21 cellular contexts compared by ENCODE assay signal in the genomic region with DNA sequence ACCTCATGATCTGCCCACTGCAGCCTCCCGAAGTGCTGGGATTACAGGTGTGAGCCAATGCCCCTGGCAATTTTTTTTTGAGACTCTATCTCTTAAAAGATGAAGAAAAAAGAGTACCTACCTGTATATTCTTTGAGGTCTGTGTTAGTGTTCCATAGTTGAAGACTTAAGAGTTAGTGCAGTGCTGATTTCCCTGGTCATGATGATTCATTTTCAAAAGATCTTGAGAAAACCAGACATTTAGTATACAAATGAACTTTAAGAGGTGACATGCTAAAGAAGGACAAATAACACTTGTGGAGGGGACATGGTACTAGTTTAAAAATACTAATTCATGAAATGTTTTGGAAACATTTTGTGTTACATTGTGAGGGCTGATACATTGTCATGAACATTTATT. TPM values are rescaled to one million over a fixed set of nuclear protein-coding genes. Genes with fewer than 3 reads are reported as not detected.
A peak's percentile ranks its signal among the peaks of the same experiment; 100 is the strongest.
DNase-seq lines count a peak whose midpoint lies in the region; ATAC-seq, FAIRE-seq and TF ChIP-seq lines count a peak whose summit lies in the region.
"Had no signal": no experiment of that assay in that cellular context is flagged by ENCODE, and none has a peak within 500 bp of the region (broad histone marks: within the 10 kb centered on the region; RNA-seq: fewer than 3 reads in every experiment).

No MANE protein-coding gene starts in this region.

- H3K4me3 Mint-ChIP-seq in activated CD8-positive, alpha-beta T cell treated with anti-CD3 and anti-CD28 coated beads, Interleukin-2, amount 10 ng/mL, durations not matched to agents 7 days and 5 days: no peak overlapping the region
- H3K4me3 Mint-ChIP-seq in activated T-helper 1 cell treated with anti-CD3 and anti-CD28 coated beads, Interleukin-12 subunit alpha, Interleukin-12 subunit beta, Interleukin-2, Interleukin-4 antibody, amounts not matched to agents 30 ng/mL and 10 ng/mL and 1 ng/mL, durations not matched to agents 14 hours and 24 hours and 36 hours: no peak overlapping the region
- H3K4me3 Mint-ChIP-seq: activated CD4-positive, alpha-beta T cell treated with anti-CD3 and anti-CD28 coated beads, Interleukin-2, amount 10 ng/mL, durations not matched to agents 7 days and 5 days; activated naive CD4-positive, alpha-beta T cell treated with anti-CD3 and anti-CD28 coated beads for 36 hours; dendritic cell treated with granulocyte-macrophage colony-stimulating factor and Interleukin-4, amounts not matched to agents 40 ng/mL and 50 ng/mL, for 4 days; nephron had no signal

- no peaks in the 10 kb centered on the region for H3K27me3 Mint-ChIP-seq in activated CD8-positive, alpha-beta T cell treated with anti-CD3 and anti-CD28 coated beads, Interleukin-2, amount 10 ng/mL, durations not matched to agents 7 days and 5 days (ENCODE audit: low read depth)
- H3K27me3 Mint-ChIP-seq in activated T-helper 1 cell treated with anti-CD3 and anti-CD28 coated beads, Interleukin-12 subunit alpha, Interleukin-12 subunit beta, Interleukin-2, Interleukin-4 antibody, amounts not matched to agents 30 ng/mL and 10 ng/mL and 1 ng/mL, durations not matched to agents 14 hours and 24 hours and 36 hours (ENCODE audit: insufficient read depth): no peaks in the 10 kb centered on the region
- H3K27me3 Mint-ChIP-seq: activated CD4-positive, alpha-beta T cell treated with anti-CD3 and anti-CD28 coated beads, Interleukin-2, amount 10 ng/mL, durations not matched to agents 7 days and 5 days; CD8-positive, alpha-beta memory T cell; dendritic cell treated with granulocyte-macrophage colony-stimulating factor and Interleukin-4, amounts not matched to agents 40 ng/mL and 50 ng/mL, for 4 days had no signal

- no peaks in the 10 kb centered on the region for H3K9me3 Mint-ChIP-seq in activated CD8-positive, alpha-beta T cell treated with anti-CD3 and anti-CD28 coated beads, Interleukin-2, amount 10 ng/mL, durations not matched to agents 7 days and 5 days (ENCODE audit: insufficient read depth)
- H3K9me3 Mint-ChIP-seq in activated T-helper 1 cell treated with anti-CD3 and anti-CD28 coated beads, Interleukin-12 subunit alpha, Interleukin-12 subunit beta, Interleukin-2, Interleukin-4 antibody, amounts not matched to agents 30 ng/mL and 10 ng/mL and 1 ng/mL, durations not matched to agents 14 hours and 24 hours and 36 hours: no peaks in the 10 kb centered on the region
- H3K9me3 Mint-ChIP-seq: activated CD4-positive, alpha-beta T cell treated with anti-CD3 and anti-CD28 coated beads, Interleukin-2, amount 10 ng/mL, durations not matched to agents 7 days and 5 days; activated naive CD4-positive, alpha-beta T cell treated with anti-CD3 and anti-CD28 coated beads for 36 hours; CD8-positive, alpha-beta memory T cell; dendritic cell treated with granulocyte-macrophage colony-stimulating factor and Interleukin-4, amounts not matched to agents 40 ng/mL and 50 ng/mL, for 4 days; nephron had no signal

- 87 to 93% methylated on average over 1 of the region's 1 CpG for WGBS in pancreas, 2 donors

- H3K36me3 Mint-ChIP-seq in activated CD8-positive, alpha-beta T cell treated with anti-CD3 and anti-CD28 coated beads, Interleukin-2, amount 10 ng/mL, durations not matched to agents 7 days and 5 days (ENCODE audit: low read depth): peaks cover 19% of the 10 kb centered on the region
- H3K36me3 Mint-ChIP-seq in activated T-helper 1 cell treated with anti-CD3 and anti-CD28 coated beads, Interleukin-12 subunit alpha, Interleukin-12 subunit beta, Interleukin-2, Interleukin-4 antibody, amounts not matched to agents 30 ng/mL and 10 ng/mL and 1 ng/mL, durations not matched to agents 14 hours and 24 hours and 36 hours (ENCODE audit: low read depth): peaks cover 3% of the 10 kb centered on the region

- intact Hi-C loops in activated T-helper 1 cell treated with anti-CD3 and anti-CD28 coated beads, Interleukin-12 subunit alpha, Interleukin-12 subunit beta, Interleukin-2, Interleukin-4 antibody, amounts not matched to agents 30 ng/mL and 10 ng/mL and 1 ng/mL, durations not matched to agents 14 hours and 24 hours and 36 hours (cut with micrococcal nuclease): loop anchor here (2.0 kb wide), 1 partner anchor 17 kb away; a partner anchor contains a TSS
- intact Hi-C loops in pancreas (cut with DNase I): no loop called here

- no peaks in the 10 kb centered on the region for H3K9me3 ChIP-seq in pancreas
- H3K9me3 ChIP-seq: breast epithelium, gastrocnemius medialis, spleen, uterus had no signal

- DNase-seq in AG08395 (ENCODE audit: low spot score): peak; percentile 22
- DNase-seq in ELR (ENCODE audit: low read depth): peak; percentile 53
- DNase-seq in activated CD8-positive, alpha-beta T cell treated with anti-CD3 and anti-CD28 coated beads, Interleukin-2, amount 10 ng/mL, durations not matched to agents 7 days and 5 days: no peak
- DNase-seq in fibroblast of peridontal ligament (ENCODE audit: extremely low read depth): peak; percentile 42
- no peak for DNase-seq in RCC 7860 (ENCODE audit: low spot score)
- no peak for DNase-seq in HK-2 (ENCODE audit: unreplicated experiment)
- DNase-seq in activated T-helper 1 cell treated with anti-CD3 and anti-CD28 coated beads, Interleukin-12 subunit alpha, Interleukin-12 subunit beta, Interleukin-2, Interleukin-4 antibody, amounts not matched to agents 30 ng/mL and 10 ng/mL and 1 ng/mL, durations not matched to agents 14 hours and 24 hours and 36 hours (ENCODE audit: low spot score): no peak
- no peak for DNase-seq in pancreas
- DNase-seq: activated CD4-positive, alpha-beta T cell treated with anti-CD3 and anti-CD28 coated beads, Interleukin-2, amount 10 ng/mL, durations not matched to agents 7 days and 5 days; activated naive CD4-positive, alpha-beta T cell treated with anti-CD3 and anti-CD28 coated beads for 36 hours; CD8-positive, alpha-beta memory T cell; DMS79; gastrocnemius medialis; KG1; NCI-H187 treated with DMSO at 0.1 percent for 48 hours; NK-92 treated with Interleukin-12 subunit alpha and Interleukin-12 subunit beta, amount 100 ng/mL, for 24 hours; spleen; uterus had no signal

- no peak for TF ChIP-seq CTCF in pancreas (IDR thresholded peaks at IDR 0.05)

- no peaks in the 10 kb centered on the region for H3K36me3 ChIP-seq in pancreas
- H3K36me3 ChIP-seq: breast epithelium, gastrocnemius medialis, uterus had no signal

- H3K4me1 ChIP-seq in pancreas: peaks cover 0 to 3% (median 0%) of the 10 kb centered on the region in 3 donors
- H3K4me1 ChIP-seq: breast epithelium, uterus had no signal

- H3K27me3 ChIP-seq in pancreas: no peaks in the 10 kb centered on the region
- H3K27me3 ChIP-seq: breast epithelium, gastrocnemius medialis, spleen, uterus had no signal

- POLR2A ChIA-PET in activated CD8-positive, alpha-beta T cell treated with anti-CD3 and anti-CD28 coated beads, Interleukin-2, amount 10 ng/mL, durations not matched to agents 7 days and 5 days (lab: Charles Lee): no interaction called here

- CTCF ChIA-PET in activated CD8-positive, alpha-beta T cell treated with anti-CD3 and anti-CD28 coated beads, Interleukin-2, amount 10 ng/mL, durations not matched to agents 7 days and 5 days (lab: Charles Lee): interaction anchor here (1.0 kb wide), 2 partner anchors 18 to 61 kb away, joined by 3 to 4 read pairs; a partner anchor contains a TSS

- no peak for ATAC-seq in activated CD8-positive, alpha-beta T cell treated with anti-CD3 and anti-CD28 coated beads, Interleukin-2, amount 10 ng/mL, durations not matched to agents 7 days and 5 days
- ATAC-seq in pancreas: no peak
- ATAC-seq: gastrocnemius medialis had no signal

- FAIRE-seq in RCC 7860 (lab: Jason Lieb, UNC) (no peak), pancreas (lab: Jason Lieb, UNC) (no peak)

- peak overlapping the region; percentile 39 for H3K27ac Mint-ChIP-seq in activated CD8-positive, alpha-beta T cell treated with anti-CD3 and anti-CD28 coated beads, Interleukin-2, amount 10 ng/mL, durations not matched to agents 7 days and 5 days
- no peak overlapping the region for H3K27ac Mint-ChIP-seq in activated T-helper 1 cell treated with anti-CD3 and anti-CD28 coated beads, Interleukin-12 subunit alpha, Interleukin-12 subunit beta, Interleukin-2, Interleukin-4 antibody, amounts not matched to agents 30 ng/mL and 10 ng/mL and 1 ng/mL, durations not matched to agents 14 hours and 24 hours and 36 hours
- H3K27ac Mint-ChIP-seq: activated CD4-positive, alpha-beta T cell treated with anti-CD3 and anti-CD28 coated beads, Interleukin-2, amount 10 ng/mL, durations not matched to agents 7 days and 5 days; activated naive CD4-positive, alpha-beta T cell treated with anti-CD3 and anti-CD28 coated beads for 36 hours; dendritic cell treated with granulocyte-macrophage colony-stimulating factor and Interleukin-4, amounts not matched to agents 40 ng/mL and 50 ng/mL, for 4 days had no signal

- peaks cover 32% of the 10 kb centered on the region for H3K4me1 Mint-ChIP-seq in activated CD8-positive, alpha-beta T cell treated with anti-CD3 and anti-CD28 coated beads, Interleukin-2, amount 10 ng/mL, durations not matched to agents 7 days and 5 days (ENCODE audit: low read depth)
- peaks cover 37% of the 10 kb centered on the region for H3K4me1 Mint-ChIP-seq in activated T-helper 1 cell treated with anti-CD3 and anti-CD28 coated beads, Interleukin-12 subunit alpha, Interleukin-12 subunit beta, Interleukin-2, Interleukin-4 antibody, amounts not matched to agents 30 ng/mL and 10 ng/mL and 1 ng/mL, durations not matched to agents 14 hours and 24 hours and 36 hours (ENCODE audit: low read depth)

- H3K27ac ChIP-seq in pancreas: no peak overlapping the region
- H3K27ac ChIP-seq: breast epithelium, gastrocnemius medialis, spleen, uterus had no signal

- H3K4me3 ChIP-seq in pancreas: no peak overlapping the region
- H3K4me3 ChIP-seq: breast epithelium, gastrocnemius medialis, spleen, uterus had no signal

RNA-seq across cellular contexts. Expression of a gene that starts 17.7 kb away (rescaled TPM):
- total RNA-seq in activated CD8-positive, alpha-beta T cell treated with anti-CD3 and anti-CD28 coated beads, Interleukin-2, amount 10 ng/mL, durations not matched to agents 7 days and 5 days: 10 to 100 TPM; 43.6 to 43.7 TPM
- 38.1 and 39.9 TPM in 2 replicates for total RNA-seq in activated T-helper 1 cell treated with anti-CD3 and anti-CD28 coated beads, Interleukin-12 subunit alpha, Interleukin-12 subunit beta, Interleukin-2, Interleukin-4 antibody, amounts not matched to agents 30 ng/mL and 10 ng/mL and 1 ng/mL, durations not matched to agents 14 hours and 24 hours and 36 hours
- total RNA-seq in pancreas: 1 to 10 TPM; 3.3 to 9.8 (median 4.3) TPM
- 1 to 10 TPM; 2.0 to 2.6 TPM for polyA plus RNA-seq in pancreas

RNA-seq across cellular contexts. Expression of a gene that starts 38.6 kb away (rescaled TPM):
- total RNA-seq in activated CD8-positive, alpha-beta T cell treated with anti-CD3 and anti-CD28 coated beads, Interleukin-2, amount 10 ng/mL, durations not matched to agents 7 days and 5 days: under 1 TPM; 0.18 to 0.63 TPM
- total RNA-seq in activated T-helper 1 cell treated with anti-CD3 and anti-CD28 coated beads, Interleukin-12 subunit alpha, Interleukin-12 subunit beta, Interleukin-2, Interleukin-4 antibody, amounts not matched to agents 30 ng/mL and 10 ng/mL and 1 ng/mL, durations not matched to agents 14 hours and 24 hours and 36 hours: 0.56 TPM in 1 of 2 replicates, not detected in the other
- 1 to 10 TPM in 2 of 6 donors, under 1 TPM in 3, not detected in 1; 0.38 to 1.6 (median 0.84) TPM for total RNA-seq in pancreas
- 1 to 10 TPM; 2.5 to 4.7 TPM for polyA plus RNA-seq in pancreas
- total RNA-seq: activated naive CD4-positive, alpha-beta T cell treated with anti-CD3 and anti-CD28 coated beads for 36 hours; spleen had no signal
- polyA plus RNA-seq: CD8-positive, alpha-beta memory T cell had no signal

RNA-seq across cellular contexts. Expression of a gene that starts 55.3 kb away (rescaled TPM):
- total RNA-seq in activated CD8-positive, alpha-beta T cell treated with anti-CD3 and anti-CD28 coated beads, Interleukin-2, amount 10 ng/mL, durations not matched to agents 7 days and 5 days: 10 to 100 TPM; 24.6 to 24.8 TPM
- total RNA-seq in activated T-helper 1 cell treated with anti-CD3 and anti-CD28 coated beads, Interleukin-12 subunit alpha, Interleukin-12 subunit beta, Interleukin-2, Interleukin-4 antibody, amounts not matched to agents 30 ng/mL and 10 ng/mL and 1 ng/mL, durations not matched to agents 14 hours and 24 hours and 36 hours: 24.1 and 29.5 TPM in 2 replicates
- total RNA-seq in pancreas: 10 to 100 TPM in 1 of 6 donors, 1 to 10 TPM in 5; 6.9 to 12.6 (median 7.5) TPM
- polyA plus RNA-seq in pancreas: 1 to 10 TPM; 6.5 to 7.9 TPM

Comparison
In these comparisons a context has a peak if more than half of its experiments do, and no peak if none do; other contexts are left out.
1. DNase-seq: peak in AG08395 (single experiment), ELR (single experiment) and fibroblast of peridontal ligament (single experiment); none in activated CD8-positive, alpha-beta T cell treated with anti-CD3 and anti-CD28 coated beads, Interleukin-2, amount 10 ng/mL, durations not matched to agents 7 days and 5 days (single experiment), RCC 7860 (single experiment), HK-2 (single experiment), activated T-helper 1 cell treated with anti-CD3 and anti-CD28 coated beads, Interleukin-12 subunit alpha, Interleukin-12 subunit beta, Interleukin-2, Interleukin-4 antibody, amounts not matched to agents 30 ng/mL and 10 ng/mL and 1 ng/mL, durations not matched to agents 14 hours and 24 hours and 36 hours (single experiment) and pancreas (0 of 6).